ENCODE assay signal across 18 cellular contexts in genomic region chr16:90104703-90105102, GRCh38. TPM values are rescaled to one million over a fixed set of nuclear protein-coding genes. Genes with fewer than 3 reads are reported as not detected.
"Had no signal": no experiment of that assay in that cellular context is flagged by ENCODE, and none has a peak within 500 bp of the region (broad histone marks: within the 10 kb centered on the region; RNA-seq: fewer than 3 reads in every experiment).

No MANE protein-coding gene starts in this region.

RNA-seq across cellular contexts. Expression of gene PRDM7, which starts 27.6 kb away (rescaled TPM):
- total RNA-seq: activated naive CD4-positive, alpha-beta T cell treated with anti-CD3 and anti-CD28 coated beads for 36 hours; activated naive CD4-positive, alpha-beta T cell treated with anti-CD3 and anti-CD28 coated beads, Interleukin-2, amount 50 U/mL, for 72 hours; activated naive CD8-positive, alpha-beta T cell treated with anti-CD3 and anti-CD28 coated beads for 36 hours; activated naive CD8-positive, alpha-beta T cell treated with anti-CD3 and anti-CD28 coated beads, Interleukin-2, amount 10 ng/mL, durations not matched to agents 7 days and 5 days; activated T-cell treated with anti-CD3 and anti-CD28 coated beads, Interleukin-2, amount 50 U/mL, for 4 hours; activated T-cell treated with anti-CD3 and anti-CD28 coated beads, Interleukin-2, amount 50 U/mL, for 72 hours; activated T-helper 1 cell treated with anti-CD3 and anti-CD28 coated beads, Interleukin-12 subunit alpha, Interleukin-12 subunit beta, Interleukin-2, Interleukin-4 antibody, amounts not matched to agents 30 ng/mL and 10 ng/mL and 1 ng/mL, durations not matched to agents 14 hours and 24 hours and 36 hours; activated T-helper 2 cell treated with anti-CD3 and anti-CD28 coated beads, Interferon-gamma antibody, Interleukin-2, Interleukin-4, amounts not matched to agents 10 μg/mL and 5 μg/mL and 100 μg/mL, durations not matched to agents 14 hours and 24 hours and 36 hours; adrenal gland; aorta; ascending aorta; astrocyte; body of pancreas; breast epithelium; bronchial epithelial cell; cardiac muscle cell; cardiac septum had no signal
- polyA plus RNA-seq: adipose tissue, adrenal gland, aorta, cardiac muscle cell had no signal
